8 cellular contexts compared by ENCODE assay signal in genomic region chr19:11578342-11579142, GRCh38. TPM values are rescaled to one million over a fixed set of nuclear protein-coding genes. Genes with fewer than 3 reads are reported as not detected.
DNase-seq lines count a peak whose midpoint lies in the region; ATAC-seq and TF ChIP-seq lines count a peak whose summit lies in the region.

No MANE protein-coding gene starts in this region.

- no peak for TF ChIP-seq POLR2A in adrenal gland (IDR thresholded peaks at IDR 0.05)

- peak; percentile 92 for DNase-seq in CD1c-positive myeloid dendritic cell (ENCODE audit: extremely low spot score)
- peak; percentile 70 for DNase-seq in NCI-H146 (lab: John Stamatoyannopoulos, UW)
- DNase-seq in adrenal gland, result peak in 4 of 7 donors; percentile 43 to 61 (median 46)
- peak; percentile 80 for DNase-seq in left kidney (ENCODE audit: low read depth, low spot score)
- peak; percentile 54 for DNase-seq in stimulated activated naive CD8-positive, alpha-beta T cell treated with anti-CD3 and anti-CD28 coated beads, Interleukin-15, Interleukin-2, amounts not matched to agents 100 U/mL and 50 U/mL, for 24 hours
- no peak for DNase-seq in pons (ENCODE audit: low spot score)
- no peak for DNase-seq in ecto neural progenitor cell (ENCODE audit: low spot score)

- no peak overlapping the region for H3K27ac ChIP-seq in adrenal gland

- TF ChIP-seq CTCF in adrenal gland (IDR thresholded peaks at IDR 0.05), result no peak

- peak overlapping the region in 1 of 4 donors; percentile 39 for H3K4me3 ChIP-seq in adrenal gland

- intact Hi-C loops in adrenal gland (cut with DNase I), result no loop called here

- H3K36me3 ChIP-seq in adrenal gland (replicated peaks in 1 of 2), result no peaks in the 10 kb centered on the region

- no peaks in the 10 kb centered on the region for H3K9me3 ChIP-seq in adrenal gland (replicated peaks in 1 of 3)

- 21 to 27% (median 27%) methylated on average over 24 to 58 of the region's 58 CpGs; no CpG with 5 or more reads in 1 of the 4 donors for whole genome bisulfite sequencing in adrenal gland, 4 donors

- peak; percentile 45 for ATAC-seq in stimulated activated naive CD8-positive, alpha-beta T cell treated with anti-CD3 and anti-CD28 coated beads, Interleukin-15, Interleukin-2, amounts not matched to agents 100 U/mL and 50 U/mL, for 24 hours
- ATAC-seq in GM21526 (IDR thresholded peaks at IDR 0.05; ENCODE audit: low FRiP score, unreplicated experiment), result no peak

- H3K27me3 ChIP-seq in adrenal gland, result peaks cover 7% of the 10 kb centered on the region

- peaks cover 0 to 5% of the 10 kb centered on the region in 2 donors for H3K4me1 ChIP-seq in adrenal gland (replicated peaks in 1 of 2)

RNA-seq across cellular contexts. Expression of gene ACP5, which starts 1.1 kb away (rescaled TPM):
- total RNA-seq in adrenal gland, result 10 to 100 TPM in 5 of 8 donors, 1 to 10 TPM in 3; 4.2 to 28.8 (median 14.8) TPM
- 100 to 1,000 TPM in 1 of 3 donors, 1 to 10 TPM in 2; 6.5 to 152 (median 9.0) TPM for polyA plus RNA-seq in adrenal gland

RNA-seq across cellular contexts. Expression of gene ZNF627, which starts 18.7 kb away (rescaled TPM):
- total RNA-seq in adrenal gland, result 10 to 100 TPM in 4 of 8 donors, 1 to 10 TPM in 4; 6.3 to 11.8 (median 10.3) TPM
- 10 to 100 TPM in 1 of 3 donors, 1 to 10 TPM in 2; 3.8 to 12.0 (median 3.9) TPM for polyA plus RNA-seq in adrenal gland

RNA-seq across cellular contexts. Expression of gene ELOF1, which starts 19.5 kb away (rescaled TPM):
- 10 to 100 TPM; 24.4 to 67.6 (median 51.3) TPM for total RNA-seq in adrenal gland
- 100 to 1,000 TPM in 2 of 3 donors, 10 to 100 TPM in 1; 60.7 to 127 (median 119) TPM for polyA plus RNA-seq in adrenal gland

RNA-seq across cellular contexts. Expression of gene CNN1, which starts 39.9 kb away (rescaled TPM):
- 10 to 100 TPM in 3 of 8 donors, 1 to 10 TPM in 5; 1.9 to 20.5 (median 8.3) TPM for total RNA-seq in adrenal gland
- 10 to 100 TPM; 15.5 to 76.5 (median 40.9) TPM for polyA plus RNA-seq in adrenal gland

RNA-seq across cellular contexts. Expression of gene ECSIT, which starts 49.6 kb away (rescaled TPM):
- 10 to 100 TPM; 51.5 to 99.7 (median 67.0) TPM for total RNA-seq in adrenal gland
- polyA plus RNA-seq in adrenal gland, result 100 to 1,000 TPM in 2 of 3 donors, 10 to 100 TPM in 1; 28.7 to 122 (median 102) TPM

Comparison
In these comparisons a context has a peak if more than half of its experiments do, and no peak if none do; other contexts are left out.
1. DNase-seq: peak in CD1c-positive myeloid dendritic cell (single experiment), NCI-H146 (single experiment), adrenal gland (4 of 7), left kidney (single experiment) and stimulated activated naive CD8-positive, alpha-beta T cell treated with anti-CD3 and anti-CD28 coated beads, Interleukin-15, Interleukin-2, amounts not matched to agents 100 U/mL and 50 U/mL, for 24 hours (single experiment); none in pons (single experiment) and ecto neural progenitor cell (single experiment).